ENCODE assay signal across 9 cellular contexts in genomic region chr10:36342781-36343180, GRCh38.
"Had no signal": no experiment of that assay in that cellular context is flagged by ENCODE, and none has a peak within 500 bp of the region (broad histone marks: within the 10 kb centered on the region; RNA-seq: fewer than 3 reads in every experiment).

No MANE protein-coding gene starts in this region.

- H3K9me3 ChIP-seq: HAP-1 had no signal

- H3K27ac ChIP-seq: HL-60, KMS-11 had no signal

- H3K4me3 ChIP-seq: HAP-1 had no signal

- ATAC-seq: HCT116 had no signal

- H3K36me3 ChIP-seq: HAP-1 had no signal

- H3K9ac ChIP-seq: KMS-11 had no signal

- H3K4me2 ChIP-seq: KMS-11 had no signal

- DNase-seq: GOT3, H7, HFFc6, IMR-90, KBM-7 had no signal

- H3K4me3 Mint-ChIP-seq: HFFc6 had no signal

- H3K27ac Mint-ChIP-seq: HFFc6 had no signal

- H3K4me1 ChIP-seq: HAP-1 had no signal
